ENCODE assay signal across 10 cellular contexts in the genomic region with DNA sequence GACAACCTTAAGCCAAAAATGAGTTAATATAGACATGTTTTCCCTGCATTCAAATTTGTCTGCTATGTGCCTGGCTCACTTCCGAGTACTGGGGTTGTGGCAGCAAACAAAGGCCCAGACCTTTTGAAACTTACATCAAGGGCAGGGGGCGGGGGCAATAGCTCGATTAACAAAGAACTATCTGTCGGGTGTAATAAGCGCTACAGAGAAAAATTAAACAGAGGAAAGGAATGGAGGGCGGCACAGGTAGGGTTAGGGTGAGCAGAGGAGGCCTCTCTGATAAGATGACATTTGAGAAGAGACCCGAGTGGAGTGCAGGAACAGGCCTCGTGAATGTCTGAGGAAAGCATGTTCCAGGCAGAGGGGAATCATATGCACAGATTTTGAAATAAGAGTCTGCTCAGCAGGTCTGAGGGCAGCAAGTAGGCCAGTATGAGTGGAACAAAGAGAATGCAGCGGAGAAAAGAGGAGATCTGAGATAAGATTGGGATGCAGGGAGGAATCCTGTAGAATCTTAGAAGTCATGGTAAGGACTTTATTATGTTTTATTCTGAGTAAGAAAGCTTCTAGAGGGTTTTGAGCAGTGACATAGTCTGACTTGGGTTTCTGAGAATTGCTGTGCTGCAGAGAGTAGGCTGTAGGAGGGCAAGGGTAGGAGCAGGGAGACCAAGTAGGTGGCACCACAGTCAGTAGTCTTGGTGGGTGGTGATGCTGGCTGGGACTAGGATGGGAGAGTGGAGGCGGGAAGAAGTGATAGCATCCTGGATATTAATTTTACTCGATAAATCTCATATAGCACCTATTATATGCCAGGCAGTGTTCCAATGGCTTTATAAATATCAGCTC. TPM values are rescaled to one million over a fixed set of nuclear protein-coding genes. Genes with fewer than 3 reads are reported as not detected.
DNase-seq lines count a peak whose midpoint lies in the region; ATAC-seq and TF ChIP-seq lines count a peak whose summit lies in the region.
"Had no signal": no experiment of that assay in that cellular context is flagged by ENCODE, and none has a peak within 500 bp of the region (broad histone marks: within the 10 kb centered on the region; RNA-seq: fewer than 3 reads in every experiment).

No MANE protein-coding gene starts in this region.

- no peak for TF ChIP-seq CTCF in foreskin keratinocyte (conservative IDR thresholded peaks at IDR 0.05)

- peak overlapping the region; percentile 61 for H3K27ac ChIP-seq in foreskin keratinocyte
- no peak overlapping the region for H3K27ac ChIP-seq in SJCRH30

- CTCF ChIA-PET in activated CD8-positive, alpha-beta memory T cell treated with anti-CD3 and anti-CD28 coated beads, Interleukin-2, amount 10 ng/mL, durations not matched to agents 7 days and 5 days (lab: Charles Lee) = no interaction called here

- DNase-seq in activated CD8-positive, alpha-beta memory T cell treated with anti-CD3 and anti-CD28 coated beads, Interleukin-2, amount 50 U/mL, for 1 hour (ENCODE audit: extremely low read depth) = peak; percentile 16
- DNase-seq in activated CD8-positive, alpha-beta memory T cell treated with anti-CD3 and anti-CD28 coated beads, Interleukin-2, amount 10 ng/mL, durations not matched to agents 7 days and 5 days = no peak
- DNase-seq in activated T-cell treated with anti-CD3 and anti-CD28 coated beads, Interleukin-2, amount 50 U/mL, for 24 hours = no peak
- DNase-seq in foreskin keratinocyte (no peak), OCI-M1 (lab: John Stamatoyannopoulos, UW) (no peak), SJCRH30 (no peak), NCI-H2227 (lab: John Stamatoyannopoulos, UW; ENCODE audit: unreplicated experiment) (no peak)
- DNase-seq in stimulated activated CD4-positive, alpha-beta T cell treated with anti-CD3 and anti-CD28 coated beads, Interleukin-4, amount 100 ng/mL, for 24 hours = peak; percentile 23
- DNase-seq: NCI-H510A treated with DMSO at 0.1 percent for 48 hours had no signal

- no peaks in the 10 kb centered on the region for H3K27me3 Mint-ChIP-seq in activated CD8-positive, alpha-beta memory T cell treated with anti-CD3 and anti-CD28 coated beads, Interleukin-2, amount 10 ng/mL, durations not matched to agents 7 days and 5 days
- no peaks in the 10 kb centered on the region for H3K27me3 Mint-ChIP-seq in activated T-cell treated with anti-CD3 and anti-CD28 coated beads, Interleukin-2, amount 50 U/mL, for 24 hours

- peaks cover 3% of the 10 kb centered on the region for H3K4me1 Mint-ChIP-seq in activated CD8-positive, alpha-beta memory T cell treated with anti-CD3 and anti-CD28 coated beads, Interleukin-2, amount 10 ng/mL, durations not matched to agents 7 days and 5 days
- H3K4me1 Mint-ChIP-seq in activated T-cell treated with anti-CD3 and anti-CD28 coated beads, Interleukin-2, amount 50 U/mL, for 24 hours (ENCODE audit: low read depth) = peaks cover 39% of the 10 kb centered on the region

- peaks cover 12% of the 10 kb centered on the region for H3K36me3 Mint-ChIP-seq in activated CD8-positive, alpha-beta memory T cell treated with anti-CD3 and anti-CD28 coated beads, Interleukin-2, amount 10 ng/mL, durations not matched to agents 7 days and 5 days
- peaks cover 74% of the 10 kb centered on the region for H3K36me3 Mint-ChIP-seq in activated T-cell treated with anti-CD3 and anti-CD28 coated beads, Interleukin-2, amount 50 U/mL, for 24 hours (ENCODE audit: low read depth)

- H3K4me1 ChIP-seq in foreskin keratinocyte (peaks cover 17% of the 10 kb centered on the region), SJCRH30 (no peaks in the 10 kb centered on the region)

- H3K27me3 ChIP-seq in foreskin keratinocyte (no peaks in the 10 kb centered on the region), SJCRH30 (no peaks in the 10 kb centered on the region)

- H3K4me3 ChIP-seq in SJCRH30 = no peak overlapping the region

- no peak overlapping the region for H3K4me3 Mint-ChIP-seq in activated CD8-positive, alpha-beta memory T cell treated with anti-CD3 and anti-CD28 coated beads, Interleukin-2, amount 10 ng/mL, durations not matched to agents 7 days and 5 days
- no peak overlapping the region for H3K4me3 Mint-ChIP-seq in activated T-cell treated with anti-CD3 and anti-CD28 coated beads, Interleukin-2, amount 50 U/mL, for 24 hours

- no peaks in the 10 kb centered on the region for H3K9me3 Mint-ChIP-seq in activated CD8-positive, alpha-beta memory T cell treated with anti-CD3 and anti-CD28 coated beads, Interleukin-2, amount 10 ng/mL, durations not matched to agents 7 days and 5 days (ENCODE audit: low read depth)
- peaks cover 3% of the 10 kb centered on the region for H3K9me3 Mint-ChIP-seq in activated T-cell treated with anti-CD3 and anti-CD28 coated beads, Interleukin-2, amount 50 U/mL, for 24 hours

- no peak for ATAC-seq in activated CD8-positive, alpha-beta memory T cell treated with anti-CD3 and anti-CD28 coated beads, Interleukin-2, amount 10 ng/mL, durations not matched to agents 7 days and 5 days
- ATAC-seq in foreskin keratinocyte = peak; percentile 37

- H3K9me3 ChIP-seq in SJCRH30 (replicated peaks) = no peaks in the 10 kb centered on the region

- no peak overlapping the region for H3K27ac Mint-ChIP-seq in activated CD8-positive, alpha-beta memory T cell treated with anti-CD3 and anti-CD28 coated beads, Interleukin-2, amount 10 ng/mL, durations not matched to agents 7 days and 5 days
- peak overlapping the region; percentile 81 for H3K27ac Mint-ChIP-seq in activated T-cell treated with anti-CD3 and anti-CD28 coated beads, Interleukin-2, amount 50 U/mL, for 24 hours

- H3K36me3 ChIP-seq in SJCRH30 = no peaks in the 10 kb centered on the region

RNA-seq across cellular contexts. Expression of gene BICDL1, which starts 52.6 kb away (rescaled TPM):
- total RNA-seq in activated CD8-positive, alpha-beta memory T cell treated with anti-CD3 and anti-CD28 coated beads, Interleukin-2, amount 10 ng/mL, durations not matched to agents 7 days and 5 days = 10 to 100 TPM; 59.8 to 62.9 TPM
- total RNA-seq in foreskin keratinocyte = 6.4 and 7.0 TPM in 2 replicates
- polyA plus RNA-seq in foreskin keratinocyte = 4.2 and 4.4 TPM in 2 replicates
- total RNA-seq in SJCRH30 (2014; rRNA removed; shearing (Covaris generic)) = 0.18 TPM in 1 of 2 replicates, not detected in the other
- total RNA-seq: dermis microvascular lymphatic vessel endothelial cell had no signal

Comparison
In these comparisons a context has a peak if more than half of its experiments do, and no peak if none do; other contexts are left out.
1. DNase-seq: peak in activated CD8-positive, alpha-beta memory T cell treated with anti-CD3 and anti-CD28 coated beads, Interleukin-2, amount 50 U/mL, for 1 hour (single experiment) and stimulated activated CD4-positive, alpha-beta T cell treated with anti-CD3 and anti-CD28 coated beads, Interleukin-4, amount 100 ng/mL, for 24 hours (single experiment); none in activated CD8-positive, alpha-beta memory T cell treated with anti-CD3 and anti-CD28 coated beads, Interleukin-2, amount 10 ng/mL, durations not matched to agents 7 days and 5 days (single experiment), activated T-cell treated with anti-CD3 and anti-CD28 coated beads, Interleukin-2, amount 50 U/mL, for 24 hours (single experiment), foreskin keratinocyte (0 of 2), OCI-M1 (single experiment), SJCRH30 (0 of 2) and NCI-H2227 (single experiment).